7 cellular contexts compared by ENCODE assay signal in the genomic region with DNA sequence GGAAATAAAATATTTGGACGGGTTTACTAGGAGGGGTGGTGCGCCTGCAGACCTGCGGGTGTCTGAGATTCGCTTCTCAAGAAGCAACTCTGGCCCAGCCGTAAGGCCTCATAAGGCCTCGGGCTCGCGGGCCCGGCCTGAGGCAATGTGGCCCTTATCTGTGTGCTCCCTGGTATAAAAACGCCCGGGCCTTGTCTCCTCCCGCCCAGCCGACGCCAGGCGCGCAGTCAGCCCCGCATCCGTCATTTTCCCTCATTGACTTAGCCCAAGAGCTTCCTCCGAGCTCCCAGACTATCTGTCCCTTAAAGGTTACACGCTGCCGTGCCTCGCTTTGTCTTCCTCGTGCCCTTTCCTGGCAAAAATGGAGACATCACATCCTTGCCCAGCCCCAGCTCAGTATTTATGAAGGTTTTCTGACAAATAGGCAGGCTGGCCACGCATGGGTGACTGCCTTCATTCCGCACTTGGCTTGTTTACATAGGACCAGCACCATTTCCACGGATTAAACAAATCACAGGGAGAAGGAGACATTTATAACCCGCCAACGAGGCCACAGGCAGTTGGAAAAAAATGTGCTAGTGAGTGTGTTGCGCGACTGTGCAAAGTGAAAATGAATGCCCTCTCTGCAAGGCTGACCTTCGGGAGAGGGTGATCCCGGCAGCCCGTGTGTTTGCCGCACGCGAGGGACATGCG.
DNase-seq lines count a peak whose midpoint lies in the region; ATAC-seq, FAIRE-seq and TF ChIP-seq lines count a peak whose summit lies in the region.

No MANE protein-coding gene starts in this region.

- peaks cover 2% of the 10 kb centered on the region for H3K36me3 Mint-ChIP-seq in astrocyte (ENCODE audit: low read depth, unreplicated experiment)
- no peaks in the 10 kb centered on the region for H3K36me3 Mint-ChIP-seq in stimulated activated memory B cell treated with anti-CD40 and anti-IgM and Interleukin-4, amounts not matched to agents 10 μg/mL and 1 μg/mL and 100 μg/mL, for 72 hours

- no peaks in the 10 kb centered on the region for H3K79me2 ChIP-seq in astrocyte (ENCODE audit: insufficient read depth, low read length)

- H3K9me3 ChIP-seq in HUES48 (ENCODE audit: control insufficient read depth, insufficient read depth, low read length), result no peaks in the 10 kb centered on the region
- H3K9me3 ChIP-seq in astrocyte (ENCODE audit: insufficient read depth, low read depth, low read length), result no peaks in the 10 kb centered on the region

- peak overlapping the region; percentile 98 for H2AFZ ChIP-seq in astrocyte (ENCODE audit: low read depth, low read length)

- ATAC-seq in stimulated activated memory B cell treated with anti-CD40 and anti-IgM and Interleukin-4, amounts not matched to agents 10 μg/mL and 1 μg/mL and 100 μg/mL, for 72 hours, result no peak
- no peak for ATAC-seq in GM18519 (IDR thresholded peaks at IDR 0.05; ENCODE audit: low FRiP score, unreplicated experiment)

- H4K20me1 ChIP-seq in astrocyte (ENCODE audit: insufficient read depth, low read length), result no peaks in the 10 kb centered on the region

- H3K4me1 ChIP-seq in HUES48 (ENCODE audit: control insufficient read depth, insufficient read depth, low read length) (peaks cover 38% of the 10 kb centered on the region), astrocyte (ENCODE audit: insufficient read depth, low read length) (peaks cover 12% of the 10 kb centered on the region)

- H3K4me3 Mint-ChIP-seq in astrocyte (ENCODE audit: unreplicated experiment), result peak overlapping the region; percentile 83
- H3K4me3 Mint-ChIP-seq in stimulated activated memory B cell treated with anti-CD40 and anti-IgM and Interleukin-4, amounts not matched to agents 10 μg/mL and 1 μg/mL and 100 μg/mL, for 72 hours, result peak overlapping the region; percentile 76

- H3K4me3 ChIP-seq in HUES48 (ENCODE audit: low read depth, low read length) (peak overlapping the region; percentile 65; the same call in 1 of the 2 replicates), astrocyte (ENCODE audit: insufficient read depth, low read depth, low read length) (peak overlapping the region; percentile 65)

- peaks cover 100% of the 10 kb centered on the region for H3K27me3 ChIP-seq in HUES48 (ENCODE audit: control insufficient read depth, insufficient read depth, low read length)
- peaks cover 11% of the 10 kb centered on the region for H3K27me3 ChIP-seq in astrocyte (ENCODE audit: insufficient read depth, low read length)
- peaks cover 2% of the 10 kb centered on the region for H3K27me3 ChIP-seq in layer of hippocampus (ENCODE audit: control insufficient read depth, insufficient read depth, low read length)

- peaks cover 27% of the 10 kb centered on the region for H3K4me1 Mint-ChIP-seq in astrocyte (ENCODE audit: low read depth, unreplicated experiment)
- peaks cover 26% of the 10 kb centered on the region for H3K4me1 Mint-ChIP-seq in stimulated activated memory B cell treated with anti-CD40 and anti-IgM and Interleukin-4, amounts not matched to agents 10 μg/mL and 1 μg/mL and 100 μg/mL, for 72 hours

- H3K36me3 ChIP-seq in HUES48 (ENCODE audit: control insufficient read depth, insufficient read depth, low read length), result no peaks in the 10 kb centered on the region
- H3K36me3 ChIP-seq in astrocyte (ENCODE audit: insufficient read depth, low read length), result no peaks in the 10 kb centered on the region

- H3K9ac ChIP-seq in HUES48 (ENCODE audit: low read depth, low read length), result no peak overlapping the region
- H3K9ac ChIP-seq in astrocyte (ENCODE audit: low read length), result no peak overlapping the region

- no peak for TF ChIP-seq CTCF in astrocyte (IDR thresholded peaks at IDR 0.05; ENCODE audit: insufficient read depth, low read depth, low read length)

- DNase-seq in astrocyte (ENCODE audit: low read depth) (no peak), epidermal melanocyte (ENCODE audit: insufficient read length, low spot score) (no peak), germinal center (ENCODE audit: low spot score) (no peak)

- no peak for FAIRE-seq in astrocyte (lab: Jason Lieb, UNC)

- H3K27me3 Mint-ChIP-seq in astrocyte (ENCODE audit: low read depth, unreplicated experiment), result peaks cover 34% of the 10 kb centered on the region
- H3K27me3 Mint-ChIP-seq in stimulated activated memory B cell treated with anti-CD40 and anti-IgM and Interleukin-4, amounts not matched to agents 10 μg/mL and 1 μg/mL and 100 μg/mL, for 72 hours, result peaks cover 16% of the 10 kb centered on the region

- peak overlapping the region; percentile 81 for H3K27ac Mint-ChIP-seq in astrocyte (ENCODE audit: unreplicated experiment)
- peak overlapping the region; percentile 76 for H3K27ac Mint-ChIP-seq in stimulated activated memory B cell treated with anti-CD40 and anti-IgM and Interleukin-4, amounts not matched to agents 10 μg/mL and 1 μg/mL and 100 μg/mL, for 72 hours

- peaks cover 8% of the 10 kb centered on the region for H3K9me3 Mint-ChIP-seq in astrocyte (ENCODE audit: unreplicated experiment)
- no peaks in the 10 kb centered on the region for H3K9me3 Mint-ChIP-seq in stimulated activated memory B cell treated with anti-CD40 and anti-IgM and Interleukin-4, amounts not matched to agents 10 μg/mL and 1 μg/mL and 100 μg/mL, for 72 hours

- peak overlapping the region; percentile 92 for H3K4me2 ChIP-seq in astrocyte (ENCODE audit: low read length)

- H3K27ac ChIP-seq in HUES48 (ENCODE audit: low read depth, low read length) (no peak overlapping the region), astrocyte (ENCODE audit: low read depth, low read length) (no peak overlapping the region), layer of hippocampus (ENCODE audit: low read depth, low read length) (peak overlapping the region; percentile 57)
